ENCODE assay signal across 1 cellular context in genomic region chr5:76818844-76819831, GRCh38.
TF ChIP-seq lines count a peak whose summit lies in the region.

Gene F2RL1, plus strand, starts transcription at chr5:76819030. Its CDS starts 153 bp downstream, at chr5:76819183.

TF ChIP-seq in HepG2, 621 proteins besides CTCF, POLR2A, EP300 and RAD21 (continued from another document and continues in another):
- TF ChIP-seq RERE (CRISPR knock-in tag; IDR thresholded peaks at IDR 0.05; ENCODE audit: low read depth) (no peak), ZNF839 (CRISPR knock-in tag; IDR thresholded peaks at IDR 0.05; ENCODE audit: borderline replicate concordance) (no peak), ARNT (IDR thresholded peaks at IDR 0.05) (no peak), SP5 (CRISPR knock-in tag; IDR thresholded peaks at IDR 0.05; ENCODE audit: borderline replicate concordance, low read depth) (peak; percentile 33; the same call in 1 of the 2 replicates), KIAA2018 (CRISPR knock-in tag; IDR thresholded peaks at IDR 0.05; ENCODE audit: borderline replicate concordance) (no peak), FOXA1 (IDR thresholded peaks at IDR 0.05) (no peak), FOXA1 (CRISPR knock-in tag; IDR thresholded peaks at IDR 0.05) (no peak), AKNA (CRISPR knock-in tag; IDR thresholded peaks at IDR 0.05; ENCODE audit: borderline replicate concordance) (no peak), AGO1 (IDR thresholded peaks at IDR 0.05; ENCODE audit: low read depth, low read length, poor library complexity, severe bottlenecking) (no peak), SOX5 (CRISPR knock-in tag; IDR thresholded peaks at IDR 0.05; ENCODE audit: borderline replicate concordance) (no peak), ZNF280B (CRISPR knock-in tag; IDR thresholded peaks at IDR 0.05; ENCODE audit: borderline replicate concordance) (no peak; the same call in 1 of the 2 replicates), PCBP1 (IDR thresholded peaks at IDR 0.05; ENCODE audit: borderline replicate concordance, low read depth, low read length) (no peak), ZNF431 (CRISPR knock-in tag; IDR thresholded peaks at IDR 0.05; ENCODE audit: borderline replicate concordance, low read depth) (no peak), MAX (IDR thresholded peaks at IDR 0.05) (peak; percentile 49; the same call in 1 of the 2 replicates), MLLT10 (CRISPR knock-in tag; IDR thresholded peaks at IDR 0.05) (no peak), SMAD1 (CRISPR knock-in tag; IDR thresholded peaks at IDR 0.05; ENCODE audit: borderline replicate concordance, low read depth) (no peak), ZBTB8A (CRISPR knock-in tag; IDR thresholded peaks at IDR 0.05; ENCODE audit: borderline replicate concordance, low read depth) (no peak), BORCS8-MEF2B (CRISPR knock-in tag; IDR thresholded peaks at IDR 0.05) (no peak), ZKSCAN5 (CRISPR knock-in tag; IDR thresholded peaks at IDR 0.05) (no peak), PRMT3 (CRISPR knock-in tag; IDR thresholded peaks at IDR 0.05; ENCODE audit: borderline replicate concordance, low read depth) (no peak), ZBTB44 (CRISPR knock-in tag; IDR thresholded peaks at IDR 0.05) (no peak), MATR3 (CRISPR knock-in tag; IDR thresholded peaks at IDR 0.05) (no peak), GABPB1 (CRISPR knock-in tag; IDR thresholded peaks at IDR 0.05) (peak; percentile 82), PHF20 (CRISPR knock-in tag; IDR thresholded peaks at IDR 0.05) (no peak), ARNT2 (CRISPR knock-in tag; IDR thresholded peaks at IDR 0.05; ENCODE audit: low read depth) (no peak), ZNF367 (CRISPR knock-in tag; IDR thresholded peaks at IDR 0.05; ENCODE audit: borderline replicate concordance) (no peak), ZNF615 (CRISPR knock-in tag; IDR thresholded peaks at IDR 0.05; ENCODE audit: borderline replicate concordance) (no peak), KDM5B (CRISPR knock-in tag; IDR thresholded peaks at IDR 0.05; ENCODE audit: borderline replicate concordance) (no peak), JDP2 (CRISPR knock-in tag; IDR thresholded peaks at IDR 0.05; ENCODE audit: borderline replicate concordance) (no peak), SMARCC2 (IDR thresholded peaks at IDR 0.05) (no peak), FOXP1 (IDR thresholded peaks at IDR 0.05) (no peak), FOXP1 (CRISPR knock-in tag; IDR thresholded peaks at IDR 0.05) (no peak), CSRNP1 (CRISPR knock-in tag; IDR thresholded peaks at IDR 0.05) (0 out of 2 replicates have a peak, but pooled peaks have one; percentile 33), TEAD3 (CRISPR knock-in tag; optimal IDR thresholded peaks at IDR 0.05; ENCODE audit: borderline replicate concordance) (peak; percentile 85), MED13 (CRISPR knock-in tag; IDR thresholded peaks at IDR 0.05) (peak; percentile 39; the same call in 1 of the 2 replicates), IKZF4 (CRISPR knock-in tag; IDR thresholded peaks at IDR 0.05; ENCODE audit: borderline replicate concordance, low read depth, not compliant biosample characterization) (no peak)
